ENCODE assay signal across 8 cellular contexts in the genomic region with DNA sequence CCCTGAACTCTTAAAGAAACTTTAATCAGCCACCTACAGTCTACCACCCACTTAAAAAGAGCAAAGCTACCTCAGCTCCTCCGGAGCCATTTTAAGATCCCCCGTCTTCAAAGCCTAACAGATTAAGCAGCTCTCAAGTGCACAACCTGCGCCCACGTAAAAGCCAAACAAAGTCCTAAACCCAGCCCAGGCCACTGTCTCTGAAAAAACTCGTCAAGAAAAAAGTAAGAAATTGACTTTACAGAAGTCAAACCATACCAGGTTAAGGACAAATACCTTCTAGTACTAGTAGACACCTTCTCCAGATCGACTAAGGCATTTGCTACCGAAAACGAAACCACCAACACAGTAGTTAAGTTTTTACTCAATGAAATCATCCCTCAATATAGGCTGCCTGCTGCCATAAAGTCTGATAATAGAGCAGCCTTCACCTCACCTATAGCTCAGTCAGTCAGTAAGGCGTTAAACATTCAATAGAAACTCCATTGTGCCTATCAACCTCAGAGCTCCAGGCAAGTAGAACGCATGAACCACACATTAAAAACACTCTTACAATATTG.
DNase-seq lines count a peak whose midpoint lies in the region; ATAC-seq and TF ChIP-seq lines count a peak whose summit lies in the region.
"Not testable (repeated sequence)": the region's sequence is repeated elsewhere in the genome, so short reads cannot be mapped to it uniquely, and the experiment has no call there.

No MANE protein-coding gene starts in this region.

- not testable (repeated sequence) for TF ChIP-seq EP300 in esophagus muscularis mucosa (IDR thresholded peaks at IDR 0.05); sigmoid colon (IDR thresholded peaks at IDR 0.05)

- peak overlapping the region in 1 of 2 donors; percentile 57 for H3K4me3 ChIP-seq in CD4-positive, alpha-beta memory T cell (ENCODE audit: low read length in 2 of 2)
- H3K4me3 ChIP-seq in esophagus muscularis mucosa (peak overlapping the region; percentile 19 to 45 (median 42)), sigmoid colon (peak overlapping the region in 3 of 4 donors; percentile 25 to 44 (median 36)), stomach smooth muscle (ENCODE audit: low read length in 2 of 2) (peak overlapping the region; percentile 56 to 64)
- not testable (repeated sequence) for H3K4me3 ChIP-seq in mucosa of stomach (ENCODE audit: low read length)

- POLR2A ChIA-PET in CD4-positive, alpha-beta memory T cell (lab: Charles Lee; ENCODE audit: partially characterized antibody), result interaction anchor here (1.5 to 1.6 kb wide), 2 partner anchors 87 to 512 kb away, joined by 11 to 13 read pairs; a partner anchor contains a TSS
- POLR2A ChIA-PET in activated naive CD8-positive, alpha-beta T cell treated with anti-CD3 and anti-CD28 coated beads, Interleukin-2, amount 10 ng/mL, durations not matched to agents 7 days and 5 days (lab: Charles Lee), result not testable (repeated sequence)

- H3K36me3 ChIP-seq in CD4-positive, alpha-beta memory T cell (ENCODE audit: insufficient read depth, low read length); esophagus muscularis mucosa; mucosa of stomach (ENCODE audit: control insufficient read depth, insufficient read depth, low read length); sigmoid colon; stomach smooth muscle (ENCODE audit: control insufficient read depth in 2 of 2, insufficient read depth in 2 of 2, low read length in 2 of 2): not testable (repeated sequence)

- peaks cover 19% of the 10 kb centered on the region for H3K4me1 ChIP-seq in CD4-positive, alpha-beta memory T cell (ENCODE audit: insufficient read depth, low read length)
- H3K4me1 ChIP-seq in esophagus muscularis mucosa (peaks cover 0 to 11% (median 3%) of the 10 kb centered on the region in 4 donors), mucosa of stomach (ENCODE audit: control insufficient read depth, insufficient read depth, low read length) (peaks cover 16% of the 10 kb centered on the region)
- not testable (repeated sequence) for H3K4me1 ChIP-seq in sigmoid colon; stomach smooth muscle (ENCODE audit: control insufficient read depth, insufficient read depth, low read length)

- peak; percentile 12 to 46 (median 33) for DNase-seq in CD4-positive, alpha-beta memory T cell
- DNase-seq in RPMI8226, result peak; percentile 19
- DNase-seq in activated CD8-positive, alpha-beta memory T cell treated with anti-CD3 and anti-CD28 coated beads, Interleukin-2, amount 50 U/mL, for 48 hours, result peak; percentile 64
- peak; percentile 30 for DNase-seq in activated naive CD8-positive, alpha-beta T cell treated with anti-CD3 and anti-CD28 coated beads, Interleukin-2, amount 10 ng/mL, durations not matched to agents 7 days and 5 days
- not testable (repeated sequence) for DNase-seq in esophagus muscularis mucosa (ENCODE audit: extremely low spot score); sigmoid colon

- not testable (repeated sequence) for ATAC-seq in activated naive CD8-positive, alpha-beta T cell treated with anti-CD3 and anti-CD28 coated beads, Interleukin-2, amount 10 ng/mL, durations not matched to agents 7 days and 5 days (ENCODE audit: low read depth)

- peak overlapping the region; percentile 93 to 99 (median 99) for H3K27ac Mint-ChIP-seq in CD4-positive, alpha-beta memory T cell
- peak overlapping the region; percentile 98 for H3K27ac Mint-ChIP-seq in activated naive CD8-positive, alpha-beta T cell treated with anti-CD3 and anti-CD28 coated beads, Interleukin-2, amount 10 ng/mL, durations not matched to agents 7 days and 5 days

- not testable (repeated sequence) for TF ChIP-seq CTCF in esophagus muscularis mucosa (IDR thresholded peaks at IDR 0.05); sigmoid colon (IDR thresholded peaks at IDR 0.05)

- CTCF ChIA-PET in CD4-positive, alpha-beta memory T cell (lab: Charles Lee; ENCODE audit: partially characterized antibody), result not testable (repeated sequence)

- H3K27me3 ChIP-seq in CD4-positive, alpha-beta memory T cell (ENCODE audit: insufficient read depth, low read length); esophagus muscularis mucosa; mucosa of stomach (ENCODE audit: control insufficient read depth, insufficient read depth, low read length); sigmoid colon; stomach smooth muscle (ENCODE audit: control insufficient read depth in 1 of 2, insufficient read depth in 2 of 2, low read length in 2 of 2): not testable (repeated sequence)

- not testable (repeated sequence) for H3K9me3 Mint-ChIP-seq in CD4-positive, alpha-beta memory T cell; activated naive CD8-positive, alpha-beta T cell treated with anti-CD3 and anti-CD28 coated beads, Interleukin-2, amount 10 ng/mL, durations not matched to agents 7 days and 5 days

- peak overlapping the region; percentile 68 for H3K27ac ChIP-seq in CD4-positive, alpha-beta memory T cell (ENCODE audit: low read depth, low read length)
- H3K27ac ChIP-seq in esophagus muscularis mucosa (replicated peaks in 1 of 4); stomach smooth muscle (ENCODE audit: low read length): not testable (repeated sequence)
- H3K27ac ChIP-seq in sigmoid colon, result peak overlapping the region in 3 of 4 donors; percentile 2 to 49 (median 39)

- not testable (repeated sequence) for H3K36me3 Mint-ChIP-seq in CD4-positive, alpha-beta memory T cell; activated naive CD8-positive, alpha-beta T cell treated with anti-CD3 and anti-CD28 coated beads, Interleukin-2, amount 10 ng/mL, durations not matched to agents 7 days and 5 days

- not testable (repeated sequence) for H3K9me3 ChIP-seq in CD4-positive, alpha-beta memory T cell (ENCODE audit: control insufficient read depth in 1 of 2, low read length in 2 of 2); esophagus muscularis mucosa; mucosa of stomach (ENCODE audit: control insufficient read depth, low read length); sigmoid colon; stomach smooth muscle (ENCODE audit: control insufficient read depth in 2 of 2, low read length in 2 of 2)

- intact Hi-C loops in CD4-positive, alpha-beta memory T cell (cut with micrococcal nuclease), result loop anchor here (10.0 kb wide), 1 partner anchor 510 kb away; a partner anchor contains a TSS
- intact Hi-C loops in esophagus muscularis mucosa (cut with DNase I); sigmoid colon (cut with DNase I): not testable (repeated sequence)

- H3K27me3 Mint-ChIP-seq in CD4-positive, alpha-beta memory T cell; activated naive CD8-positive, alpha-beta T cell treated with anti-CD3 and anti-CD28 coated beads, Interleukin-2, amount 10 ng/mL, durations not matched to agents 7 days and 5 days: not testable (repeated sequence)

- 73% methylated on average over 10 of the region's 10 CpGs for WGBS in esophagus muscularis mucosa
- WGBS in sigmoid colon, 2 donors, result 8 to 44% methylated on average over 10 of the region's 10 CpGs

- peaks cover 33 to 55% (median 44%) of the 10 kb centered on the region in 4 donors for H3K4me1 Mint-ChIP-seq in CD4-positive, alpha-beta memory T cell
- peaks cover 46% of the 10 kb centered on the region for H3K4me1 Mint-ChIP-seq in activated naive CD8-positive, alpha-beta T cell treated with anti-CD3 and anti-CD28 coated beads, Interleukin-2, amount 10 ng/mL, durations not matched to agents 7 days and 5 days

- not testable (repeated sequence) for TF ChIP-seq POLR2A in esophagus muscularis mucosa (IDR thresholded peaks at IDR 0.05; ENCODE audit: low read depth); sigmoid colon (IDR thresholded peaks at IDR 0.05)

- peak overlapping the region; percentile 49 for H3K9ac ChIP-seq in mucosa of stomach (ENCODE audit: low read length)
- H3K9ac ChIP-seq in stomach smooth muscle (ENCODE audit: low read length in 2 of 2), result not testable (repeated sequence)

- peak overlapping the region; percentile 87 to 95 (median 93) for H3K4me3 Mint-ChIP-seq in CD4-positive, alpha-beta memory T cell
- H3K4me3 Mint-ChIP-seq in activated naive CD8-positive, alpha-beta T cell treated with anti-CD3 and anti-CD28 coated beads, Interleukin-2, amount 10 ng/mL, durations not matched to agents 7 days and 5 days, result peak overlapping the region; percentile 92
